ENCODE assay signal across 18 cellular contexts in genomic region chr21:41651830-41652229, GRCh38.
DNase-seq lines count a peak whose midpoint lies in the region; ATAC-seq, FAIRE-seq and TF ChIP-seq lines count a peak whose summit lies in the region.
"Had no signal": no experiment of that assay in that cellular context is flagged by ENCODE, and none has a peak within 500 bp of the region (broad histone marks: within the 10 kb centered on the region; RNA-seq: fewer than 3 reads in every experiment).

No MANE protein-coding gene starts in this region.

- H3K36me3 ChIP-seq in bronchial epithelial cell (ENCODE audit: control insufficient read depth, insufficient read depth, low read length) (no peaks in the 10 kb centered on the region), osteoblast (ENCODE audit: insufficient read depth, low read length) (no peaks in the 10 kb centered on the region)

- no peaks in the 10 kb centered on the region for H3K27me3 Mint-ChIP-seq in activated CD8-positive, alpha-beta T cell treated with anti-CD3 and anti-CD28 coated beads for 36 hours

- ATAC-seq in activated CD8-positive, alpha-beta T cell treated with anti-CD3 and anti-CD28 coated beads for 36 hours, result no peak
- no peak for ATAC-seq in HG03139 (IDR thresholded peaks at IDR 0.05; ENCODE audit: unreplicated experiment)

- no peak overlapping the region for H3K27ac Mint-ChIP-seq in activated CD8-positive, alpha-beta T cell treated with anti-CD3 and anti-CD28 coated beads for 36 hours
- H3K27ac Mint-ChIP-seq: nephron had no signal

- H3K9me3 Mint-ChIP-seq in activated CD8-positive, alpha-beta T cell treated with anti-CD3 and anti-CD28 coated beads for 36 hours, result no peaks in the 10 kb centered on the region

- no peak overlapping the region for H3K4me3 ChIP-seq in bronchial epithelial cell (ENCODE audit: low read depth, low read length)
- H3K4me3 ChIP-seq in osteoblast (ENCODE audit: insufficient read depth, low read length), result no peak overlapping the region
- H3K4me3 ChIP-seq: skin epidermis had no signal

- no peaks in the 10 kb centered on the region for H4K20me1 ChIP-seq in osteoblast (ENCODE audit: insufficient read depth, low read length)

- no peak overlapping the region for H3K4me3 Mint-ChIP-seq in activated CD8-positive, alpha-beta T cell treated with anti-CD3 and anti-CD28 coated beads for 36 hours
- H3K4me3 Mint-ChIP-seq: nephron had no signal

- peak overlapping the region; percentile 28 for H2AFZ ChIP-seq in osteoblast (ENCODE audit: low read length)

- intact Hi-C loops in activated CD8-positive, alpha-beta T cell treated with anti-CD3 and anti-CD28 coated beads for 36 hours (cut with micrococcal nuclease), result no loop called here

- H3K27ac ChIP-seq in osteoblast (ENCODE audit: low read depth, low read length), result peak overlapping the region; percentile 36

- no peaks in the 10 kb centered on the region for H3K79me2 ChIP-seq in osteoblast (ENCODE audit: insufficient read depth, low read length)

- H3K36me3 Mint-ChIP-seq in activated CD8-positive, alpha-beta T cell treated with anti-CD3 and anti-CD28 coated beads for 36 hours (ENCODE audit: low read depth), result no peaks in the 10 kb centered on the region

- H3K4me1 Mint-ChIP-seq in activated CD8-positive, alpha-beta T cell treated with anti-CD3 and anti-CD28 coated beads for 36 hours (ENCODE audit: low read depth), result no peaks in the 10 kb centered on the region

- DNase-seq in EH (ENCODE audit: low read depth) (peak; percentile 24), LHCN-M2 (ENCODE audit: low read depth) (peak; percentile 46), bronchial epithelial cell (ENCODE audit: low read depth) (peak; percentile 51), osteoblast (ENCODE audit: insufficient read length, low spot score, missing footprints) (peak; percentile 75), NK-92 (lab: John Stamatoyannopoulos, UW; ENCODE audit: unreplicated experiment) (no peak), SKM-1 treated with dmso at 0.1 percent for 144 hours (lab: John Stamatoyannopoulos, UW; ENCODE audit: unreplicated experiment) (no peak)
- no peak for DNase-seq in activated CD8-positive, alpha-beta T cell treated with anti-CD3 and anti-CD28 coated beads for 36 hours
- DNase-seq: activated gamma-delta T cell; amniotic stem cell; cerebellar nuclear complex; effector memory CD4-positive, alpha-beta T cell; mesenchymal stem cell; MM.1S; NCI-H446; stimulated activated CD8-positive, alpha-beta memory T cell treated with anti-CD3 and anti-CD28 coated beads, Interleukin-4, amount 100 ng/mL, for 48 hours had no signal

- H3K9me3 ChIP-seq in osteoblast (ENCODE audit: low read depth, low read length), result no peaks in the 10 kb centered on the region

- no peak overlapping the region for H3K4me2 ChIP-seq in osteoblast (ENCODE audit: insufficient read depth, low read length)

- FAIRE-seq in bronchial epithelial cell (lab: Jason Lieb, UNC), result no peak

- POLR2A ChIA-PET in activated CD8-positive, alpha-beta T cell treated with anti-CD3 and anti-CD28 coated beads for 36 hours (lab: Charles Lee), result no interaction called here

- no peaks in the 10 kb centered on the region for H3K27me3 ChIP-seq in bronchial epithelial cell (ENCODE audit: control insufficient read depth, insufficient read depth, low read length)
- H3K27me3 ChIP-seq in osteoblast (ENCODE audit: insufficient read depth, low read length), result no peaks in the 10 kb centered on the region

- peaks cover 34% of the 10 kb centered on the region for H3K4me1 ChIP-seq in osteoblast (ENCODE audit: insufficient read depth, low read length)

- CTCF ChIA-PET in activated CD8-positive, alpha-beta T cell treated with anti-CD3 and anti-CD28 coated beads for 36 hours (lab: Charles Lee), result no interaction called here

- TF ChIP-seq CTCF in bronchial epithelial cell (IDR thresholded peaks at IDR 0.05; ENCODE audit: insufficient read depth, low read length, severe bottlenecking) (no peak), osteoblast (IDR thresholded peaks at IDR 0.05; ENCODE audit: extremely low read depth, low read depth, low read length) (peak; percentile 30)
- no peak for TF ChIP-seq CTCF in activated CD8-positive, alpha-beta T cell treated with anti-CD3 and anti-CD28 coated beads for 36 hours (IDR thresholded peaks at IDR 0.05)

Comparison
In these comparisons a context has a peak if more than half of its experiments do, and no peak if none do; other contexts are left out.
1. DNase-seq: peak in EH (single experiment), LHCN-M2 (single experiment), bronchial epithelial cell (single experiment) and osteoblast (single experiment); none in activated CD8-positive, alpha-beta T cell treated with anti-CD3 and anti-CD28 coated beads for 36 hours (single experiment), NK-92 (single experiment) and SKM-1 treated with dmso at 0.1 percent for 144 hours (single experiment).